Comparison of ENCODE assay signal across 10 cellular contexts in the genomic region with DNA sequence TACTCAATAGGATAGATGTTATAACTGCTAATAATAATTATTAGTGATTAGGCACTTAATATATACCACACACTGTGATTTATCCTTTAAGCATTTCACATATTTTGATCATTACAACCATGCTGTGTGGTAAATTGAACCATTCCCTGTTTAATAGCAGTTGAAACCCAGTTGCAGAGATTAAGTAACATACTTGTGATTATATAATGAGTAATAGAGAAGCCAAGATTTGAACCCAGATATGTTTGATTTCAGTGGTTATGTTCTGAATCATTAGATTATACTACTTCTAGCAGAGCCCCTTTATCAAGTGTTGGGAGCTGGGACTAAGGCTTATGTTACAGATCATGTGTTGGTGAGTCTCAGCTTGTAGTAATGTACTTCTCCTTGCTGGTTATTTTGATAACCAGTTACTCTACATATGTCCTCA. TPM values are rescaled to one million over a fixed set of nuclear protein-coding genes. Genes with fewer than 3 reads are reported as not detected.
A peak's percentile ranks its signal among the peaks of the same experiment; 100 is the strongest.
DNase-seq lines count a peak whose midpoint lies in the region; ATAC-seq and TF ChIP-seq lines count a peak whose summit lies in the region.
"Had no signal": no experiment of that assay in that cellular context is flagged by ENCODE, and none has a peak within 500 bp of the region (broad histone marks: within the 10 kb centered on the region; RNA-seq: fewer than 3 reads in every experiment).

No MANE protein-coding gene starts in this region.

- no peaks in the 10 kb centered on the region for H3K9me3 Mint-ChIP-seq in activated T-cell treated with anti-CD3 and anti-CD28 coated beads, Interleukin-2, amount 50 U/mL, for 4 hours
- H3K9me3 Mint-ChIP-seq in activated CD4-positive, alpha-beta memory T cell treated with anti-CD3 and anti-CD28 coated beads for 36 hours, result no peaks in the 10 kb centered on the region
- H3K9me3 Mint-ChIP-seq: T-helper 1 cell treated with Interleukin-12 subunit alpha and Interleukin-12 subunit beta and Interleukin-4 antibody, amounts not matched to agents 30 μg/mL and 1 μg/mL, for 36 hours had no signal

- TF ChIP-seq CTCF in SK-N-SH (IDR thresholded peaks at IDR 0.05), result no peak
- no peak for TF ChIP-seq CTCF in fibroblast of lung (conservative IDR thresholded peaks at IDR 0.05 in 1 of 2, IDR thresholded peaks at IDR 0.05 in 1 of 2; ENCODE audit: low read depth in 1 of 2, low read length in 2 of 2)
- TF ChIP-seq CTCF in smooth muscle cell (IDR thresholded peaks at IDR 0.05; ENCODE audit: borderline replicate concordance, insufficient read depth, poor library complexity, severe bottlenecking), result no peak

- H3F3A ChIP-seq in SK-N-SH (replicated peaks; ENCODE audit: insufficient read depth) (peaks cover 50% of the 10 kb centered on the region), smooth muscle cell (ENCODE audit: low read depth) (peaks cover 8% of the 10 kb centered on the region)

- TF ChIP-seq RAD21 in SK-N-SH (IDR thresholded peaks at IDR 0.05; ENCODE audit: low read length), result no peak

- H3K79me2 ChIP-seq in SK-N-SH (ENCODE audit: insufficient read depth), result peaks cover 27% of the 10 kb centered on the region
- H3K79me2 ChIP-seq in fibroblast of lung (ENCODE audit: control insufficient read depth, insufficient read depth, low read length), result no peaks in the 10 kb centered on the region
- H3K79me2 ChIP-seq in smooth muscle cell (ENCODE audit: low read depth), result no peaks in the 10 kb centered on the region

- no peak overlapping the region for H2AFZ ChIP-seq in SK-N-SH (ENCODE audit: low read depth)
- H2AFZ ChIP-seq in fibroblast of lung (ENCODE audit: low read length), result no peak overlapping the region
- no peak overlapping the region for H2AFZ ChIP-seq in smooth muscle cell (ENCODE audit: low read depth)

- DNase-seq in activated T-cell treated with anti-CD3 and anti-CD28 coated beads, Interleukin-2, amount 50 U/mL, for 4 hours, result no peak
- no peak for DNase-seq in activated T-cell treated with anti-CD3 and anti-CD28 coated beads, Interleukin-2, amount 50 U/mL, for 48 hours
- DNase-seq in SK-N-SH (no peak), fibroblast of lung (ENCODE audit: low read depth in 2 of 2) (peak; percentile 39 to 88), smooth muscle cell (lab: John Stamatoyannopoulos, UW; ENCODE audit: unreplicated experiment) (no peak)
- DNase-seq in activated CD4-positive, alpha-beta memory T cell treated with anti-CD3 and anti-CD28 coated beads for 36 hours, result no peak

- no peaks in the 10 kb centered on the region for H4K20me1 ChIP-seq in SK-N-SH (ENCODE audit: insufficient read depth)
- no peaks in the 10 kb centered on the region for H4K20me1 ChIP-seq in fibroblast of lung (ENCODE audit: control insufficient read depth, extremely low read depth, insufficient read depth, low read length)
- H4K20me1 ChIP-seq in smooth muscle cell (ENCODE audit: low read depth), result peaks cover 10% of the 10 kb centered on the region

- H3K27ac Mint-ChIP-seq in activated CD4-positive, alpha-beta memory T cell treated with anti-CD3 and anti-CD28 coated beads for 36 hours, result no peak overlapping the region
- H3K27ac Mint-ChIP-seq: T-helper 1 cell treated with Interleukin-12 subunit alpha and Interleukin-12 subunit beta and Interleukin-4 antibody, amounts not matched to agents 30 μg/mL and 1 μg/mL, for 36 hours had no signal

- peak; percentile 41 to 98 for TF ChIP-seq EP300 in SK-N-SH (IDR thresholded peaks at IDR 0.05; ENCODE audit: borderline replicate concordance in 1 of 2, low read depth in 1 of 2, low read length in 1 of 2)

- peaks cover 54% of the 10 kb centered on the region for H3K4me1 Mint-ChIP-seq in activated T-cell treated with anti-CD3 and anti-CD28 coated beads, Interleukin-2, amount 50 U/mL, for 4 hours (ENCODE audit: low read depth)
- H3K4me1 Mint-ChIP-seq in activated CD4-positive, alpha-beta memory T cell treated with anti-CD3 and anti-CD28 coated beads for 36 hours (ENCODE audit: low read depth), result peaks cover 58% of the 10 kb centered on the region

- H3K4me2 ChIP-seq in SK-N-SH (peak overlapping the region; percentile 49), fibroblast of lung (ENCODE audit: extremely low read depth, insufficient read depth, low read length) (no peak overlapping the region), smooth muscle cell (no peak overlapping the region)

- no peak overlapping the region for H3K4me3 ChIP-seq in SK-N-SH (ENCODE audit: low read depth in 2 of 2, low read length in 1 of 2)
- H3K4me3 ChIP-seq in fibroblast of lung (replicated peaks in 1 of 4; ENCODE audit: control extremely low read depth in 1 of 4, insufficient read depth in 1 of 4, low read depth in 3 of 4, low read length in 4 of 4), result no peak overlapping the region
- H3K4me3 ChIP-seq in smooth muscle cell, result no peak overlapping the region
- H3K4me3 ChIP-seq: thyroid gland had no signal

- peak overlapping the region; percentile 58; the same call in 1 of the 2 replicates for H3K9ac ChIP-seq in SK-N-SH
- H3K9ac ChIP-seq in fibroblast of lung (ENCODE audit: insufficient read depth, low read length), result no peak overlapping the region
- H3K9ac ChIP-seq in smooth muscle cell (ENCODE audit: low read depth), result no peak overlapping the region

- CTCF ChIA-PET in SK-N-SH (lab: Yijun Ruan, JAX), result interaction anchor here (1.0 to 4.8 kb wide), 24 partner anchors 9 to 761 kb away, joined by 3 to 74 read pairs (median 6); a partner anchor contains a TSS
- CTCF ChIA-PET in activated CD4-positive, alpha-beta memory T cell treated with anti-CD3 and anti-CD28 coated beads for 36 hours (lab: Charles Lee), result interaction anchor here (0.7 to 5.9 kb wide), 26 partner anchors 10 to 281 kb away, joined by 3 to 100 read pairs (median 5); no protein-coding TSS in a partner anchor

- H3K27me3 ChIP-seq in SK-N-SH (ENCODE audit: insufficient read depth), result no peaks in the 10 kb centered on the region
- no peaks in the 10 kb centered on the region for H3K27me3 ChIP-seq in fibroblast of lung (ENCODE audit: control insufficient read depth, insufficient read depth, low read length)
- no peaks in the 10 kb centered on the region for H3K27me3 ChIP-seq in smooth muscle cell (ENCODE audit: low read depth)
- H3K27me3 ChIP-seq: thyroid gland had no signal

- ATAC-seq in activated T-cell treated with anti-CD3 and anti-CD28 coated beads, Interleukin-2, amount 50 U/mL, for 4 hours, result peak; percentile 44 to 57
- ATAC-seq in GM18861 (IDR thresholded peaks at IDR 0.05; ENCODE audit: unreplicated experiment) (no peak), GM21381 (IDR thresholded peaks at IDR 0.05; ENCODE audit: unreplicated experiment) (no peak)

- intact Hi-C loops in activated CD4-positive, alpha-beta memory T cell treated with anti-CD3 and anti-CD28 coated beads for 36 hours (cut with micrococcal nuclease), result loop anchor here (2.0 kb wide), 1 partner anchor 34 kb away; no protein-coding TSS in a partner anchor

- peaks cover 4 to 34% of the 10 kb centered on the region in 2 experiments for H3K36me3 ChIP-seq in SK-N-SH (replicated peaks in 1 of 2; ENCODE audit: control insufficient read depth in 1 of 2, insufficient read depth in 2 of 2, low read length in 1 of 2)
- H3K36me3 ChIP-seq in fibroblast of lung (ENCODE audit: control insufficient read depth, insufficient read depth, low read length), result peaks cover 3% of the 10 kb centered on the region
- H3K36me3 ChIP-seq in smooth muscle cell (ENCODE audit: low read depth), result no peaks in the 10 kb centered on the region

- no peaks in the 10 kb centered on the region for H3K27me3 Mint-ChIP-seq in activated T-cell treated with anti-CD3 and anti-CD28 coated beads, Interleukin-2, amount 50 U/mL, for 4 hours (ENCODE audit: low read depth)
- no peaks in the 10 kb centered on the region for H3K27me3 Mint-ChIP-seq in activated CD4-positive, alpha-beta memory T cell treated with anti-CD3 and anti-CD28 coated beads for 36 hours

- POLR2A ChIA-PET in SK-N-SH (lab: Yijun Ruan, JAX), result no interaction called here
- POLR2A ChIA-PET in activated CD4-positive, alpha-beta memory T cell treated with anti-CD3 and anti-CD28 coated beads for 36 hours (lab: Charles Lee), result no interaction called here

- no peak overlapping the region for H3K4me3 Mint-ChIP-seq in activated T-cell treated with anti-CD3 and anti-CD28 coated beads, Interleukin-2, amount 50 U/mL, for 4 hours
- H3K4me3 Mint-ChIP-seq in activated CD4-positive, alpha-beta memory T cell treated with anti-CD3 and anti-CD28 coated beads for 36 hours, result no peak overlapping the region
- H3K4me3 Mint-ChIP-seq: T-helper 1 cell treated with Interleukin-12 subunit alpha and Interleukin-12 subunit beta and Interleukin-4 antibody, amounts not matched to agents 30 μg/mL and 1 μg/mL, for 36 hours had no signal

- H3K4me1 ChIP-seq in SK-N-SH (ENCODE audit: control insufficient read depth in 1 of 2, insufficient read depth in 2 of 2, low read depth in 1 of 2, low read length in 1 of 2), result peaks cover 9 to 26% of the 10 kb centered on the region in 2 experiments
- peaks cover 12% of the 10 kb centered on the region for H3K4me1 ChIP-seq in fibroblast of lung (ENCODE audit: control insufficient read depth, extremely low read depth, insufficient read depth, low read length)
- H3K4me1 ChIP-seq in smooth muscle cell (ENCODE audit: low read depth), result peaks cover 4% of the 10 kb centered on the region
- H3K4me1 ChIP-seq: thyroid gland had no signal

- peaks cover 37% of the 10 kb centered on the region for H3K36me3 Mint-ChIP-seq in activated T-cell treated with anti-CD3 and anti-CD28 coated beads, Interleukin-2, amount 50 U/mL, for 4 hours (ENCODE audit: insufficient read depth)
- peaks cover 43% of the 10 kb centered on the region for H3K36me3 Mint-ChIP-seq in activated CD4-positive, alpha-beta memory T cell treated with anti-CD3 and anti-CD28 coated beads for 36 hours

- no peaks in the 10 kb centered on the region for H3K9me3 ChIP-seq in SK-N-SH
- H3K9me3 ChIP-seq in fibroblast of lung (ENCODE audit: control insufficient read depth, insufficient read depth, low read depth, low read length), result no peaks in the 10 kb centered on the region
- H3K9me3 ChIP-seq in smooth muscle cell (replicated peaks; ENCODE audit: low read depth), result no peaks in the 10 kb centered on the region
- H3K9me3 ChIP-seq: thyroid gland had no signal

- H3K27ac ChIP-seq in SK-N-SH (ENCODE audit: low read depth in 2 of 2, low read length in 1 of 2) (peak overlapping the region; percentile 51 to 96; a peak in 3 of 4 replicates), fibroblast of lung (ENCODE audit: insufficient read depth, low read length) (no peak overlapping the region), smooth muscle cell (ENCODE audit: low read depth) (peak overlapping the region; percentile 41)
- H3K27ac ChIP-seq: thyroid gland had no signal

- H3K9me2 ChIP-seq in SK-N-SH, result no peaks in the 10 kb centered on the region

RNA-seq across cellular contexts. Expression of a gene that starts 44.1 kb away (rescaled TPM):
- 100 to 1,000 TPM; 134 to 157 (median 149) TPM for total RNA-seq in activated T-cell treated with anti-CD3 and anti-CD28 coated beads, Interleukin-2, amount 50 U/mL, for 4 hours
- polyA plus RNA-seq in SK-N-SH (2012; rRNA removed), result 11.4 and 17.2 TPM in 2 replicates
- 14.5 and 16.3 TPM in 2 replicates for polyA plus RNA-seq in SK-N-SH (2012; cell fraction: cytosol; rRNA removed)
- polyA plus RNA-seq in SK-N-SH (2012; cell fraction: nucleus; rRNA removed), result 15.2 and 23.4 TPM in 2 replicates
- total RNA-seq in fibroblast of lung, result 22.9 and 31.7 TPM in 2 replicates
- polyA plus RNA-seq in fibroblast of lung, result 19.0 and 23.4 TPM in 2 replicates
- 10.9 and 11.0 TPM in 2 replicates for polyA plus RNA-seq in fibroblast of lung (2012)
- polyA minus RNA-seq in fibroblast of lung (ENCODE audit: low replicate concordance), result 12.8 and 21.5 TPM in 2 replicates
- 24.2 and 33.5 TPM in 2 replicates for total RNA-seq in smooth muscle cell
- polyA plus RNA-seq in smooth muscle cell, result 16.8 and 24.8 TPM in 2 replicates
- total RNA-seq in activated CD4-positive, alpha-beta memory T cell treated with anti-CD3 and anti-CD28 coated beads for 36 hours, result 100 to 1,000 TPM; 126 to 128 TPM

RNA-seq across cellular contexts. Expression of a gene that starts 50.2 kb away (rescaled TPM):
- total RNA-seq in activated T-cell treated with anti-CD3 and anti-CD28 coated beads, Interleukin-2, amount 50 U/mL, for 4 hours, result 10 to 100 TPM; 70.8 to 76.6 (median 71.6) TPM
- polyA plus RNA-seq in SK-N-SH (2012; rRNA removed) (40.5 and 51.4 TPM in 2 replicates), fibroblast of lung (25.6 and 58.7 TPM in 2 replicates), smooth muscle cell (27.2 and 50.0 TPM in 2 replicates)
- 38.4 and 45.5 TPM in 2 replicates for polyA plus RNA-seq in SK-N-SH (2012; cell fraction: cytosol; rRNA removed)
- 27.1 and 33.1 TPM in 2 replicates for polyA plus RNA-seq in SK-N-SH (2012; cell fraction: nucleus; rRNA removed)
- total RNA-seq in fibroblast of lung (10.5 and 15.5 TPM in 2 replicates), smooth muscle cell (24.4 and 34.9 TPM in 2 replicates)
- polyA plus RNA-seq in fibroblast of lung (2012), result 25.4 and 57.2 TPM in 2 replicates
- polyA minus RNA-seq in fibroblast of lung (ENCODE audit: low replicate concordance), result 17.8 and 32.5 TPM in 2 replicates
- total RNA-seq in activated CD4-positive, alpha-beta memory T cell treated with anti-CD3 and anti-CD28 coated beads for 36 hours, result 10 to 100 TPM; 56.3 to 58.4 TPM

Comparison
In these comparisons a context has a peak if more than half of its experiments do, and no peak if none do; other contexts are left out.
1. ATAC-seq: peak in activated T-cell treated with anti-CD3 and anti-CD28 coated beads, Interleukin-2, amount 50 U/mL, for 4 hours (2 of 2); none in GM18861 (single experiment) and GM21381 (single experiment).
2. DNase-seq: peak in fibroblast of lung (2 of 2); none in activated T-cell treated with anti-CD3 and anti-CD28 coated beads, Interleukin-2, amount 50 U/mL, for 4 hours (single experiment), activated T-cell treated with anti-CD3 and anti-CD28 coated beads, Interleukin-2, amount 50 U/mL, for 48 hours (0 of 2), SK-N-SH (single experiment), smooth muscle cell (single experiment) and activated CD4-positive, alpha-beta memory T cell treated with anti-CD3 and anti-CD28 coated beads for 36 hours (single experiment).